Comparison of ENCODE assay signal across 14 cellular contexts in genomic region chr11:77130763-77131513, GRCh38. TPM values are rescaled to one million over a fixed set of nuclear protein-coding genes. Genes with fewer than 3 reads are reported as not detected.
A peak's percentile ranks its signal among the peaks of the same experiment; 100 is the strongest.
DNase-seq lines count a peak whose midpoint lies in the region; FAIRE-seq and TF ChIP-seq lines count a peak whose summit lies in the region.
"Had no signal": no experiment of that assay in that cellular context is flagged by ENCODE, and none has a peak within 500 bp of the region (broad histone marks: within the 10 kb centered on the region; RNA-seq: fewer than 3 reads in every experiment).

No MANE protein-coding gene starts in this region.

- peaks cover 5% of the 10 kb centered on the region for H3F3A ChIP-seq in neural progenitor cell (ENCODE audit: low read depth)

- peaks cover 7% of the 10 kb centered on the region for H3K27me3 Mint-ChIP-seq in neural progenitor cell (ENCODE audit: insufficient read depth, low read depth)
- H3K27me3 Mint-ChIP-seq: central memory CD8-positive, alpha-beta T cell had no signal

- H3K4me3 Mint-ChIP-seq in neural progenitor cell = no peak overlapping the region
- H3K4me3 Mint-ChIP-seq: activated T-helper 1 cell treated with anti-CD3 and anti-CD28 coated beads, Interleukin-12 subunit alpha, Interleukin-12 subunit beta, Interleukin-2, Interleukin-4 antibody, amounts not matched to agents 30 ng/mL and 10 ng/mL and 1 ng/mL, durations not matched to agents 14 hours and 24 hours and 36 hours; central memory CD8-positive, alpha-beta T cell; T-cell had no signal

- peaks cover 9% of the 10 kb centered on the region for H3K4me1 ChIP-seq in neural progenitor cell

- no peak overlapping the region for H3K9ac ChIP-seq in neural progenitor cell

- no peaks in the 10 kb centered on the region for H3K9me3 ChIP-seq in neural progenitor cell (ENCODE audit: low read depth)
- H3K9me3 ChIP-seq: neutrophil had no signal

- no peak overlapping the region for H2AFZ ChIP-seq in neural progenitor cell (replicated peaks)

- DNase-seq in Ammon's horn (ENCODE audit: low spot score) = peak; percentile 61
- peak; percentile 24 for DNase-seq in RCC 7860 (ENCODE audit: low spot score)
- DNase-seq in fibroblast of the aortic adventitia (ENCODE audit: low read depth) = peak; percentile 72
- peak; percentile 12 for DNase-seq in neural progenitor cell (ENCODE audit: low spot score)
- no peak for DNase-seq in occipital lobe (lab: John Stamatoyannopoulos, UW)
- no peak for DNase-seq in SIG-M5 treated with dmso at 0.1 percent for 504 hours (lab: John Stamatoyannopoulos, UW; ENCODE audit: unreplicated experiment)
- DNase-seq in MV-4-11 (lab: John Stamatoyannopoulos, UW) = no peak
- DNase-seq in activated CD4-positive, alpha-beta T cell treated with anti-CD3 and anti-CD28 coated beads for 4 hours = no peak
- DNase-seq: left colon; stimulated activated CD4-positive, alpha-beta T cell treated with anti-CD3 and anti-CD28 coated beads, Interleukin-15, amount 100 ng/mL, for 24 hours; T-cell had no signal

- H3K36me3 Mint-ChIP-seq in neural progenitor cell = no peaks in the 10 kb centered on the region
- H3K36me3 Mint-ChIP-seq: T-cell had no signal

- H3K27ac Mint-ChIP-seq in neural progenitor cell = peak overlapping the region; percentile 34
- H3K27ac Mint-ChIP-seq: activated T-helper 1 cell treated with anti-CD3 and anti-CD28 coated beads, Interleukin-12 subunit alpha, Interleukin-12 subunit beta, Interleukin-2, Interleukin-4 antibody, amounts not matched to agents 30 ng/mL and 10 ng/mL and 1 ng/mL, durations not matched to agents 14 hours and 24 hours and 36 hours; T-cell had no signal

- H3K4me3 ChIP-seq in fibroblast of the aortic adventitia (ENCODE audit: low read depth, low read length) (no peak overlapping the region), neural progenitor cell (no peak overlapping the region)

- no peak overlapping the region for H3K27ac ChIP-seq in neural progenitor cell
- H3K27ac ChIP-seq: neutrophil had no signal

- FAIRE-seq in RCC 7860 (lab: Jason Lieb, UNC) = no peak

- no peak for TF ChIP-seq CTCF in fibroblast of the aortic adventitia (IDR thresholded peaks at IDR 0.05; ENCODE audit: insufficient read depth, low read length)
- no peak for TF ChIP-seq CTCF in neural progenitor cell (IDR thresholded peaks at IDR 0.05)

- H3K27me3 ChIP-seq in neural progenitor cell = no peaks in the 10 kb centered on the region

- peaks cover 31% of the 10 kb centered on the region for H3K4me1 Mint-ChIP-seq in neural progenitor cell

- H3K36me3 ChIP-seq in neural progenitor cell = no peaks in the 10 kb centered on the region
- H3K36me3 ChIP-seq: neutrophil had no signal

- H3K4me2 ChIP-seq in neural progenitor cell = no peak overlapping the region

- H4K20me1 ChIP-seq in neural progenitor cell (ENCODE audit: low read depth) = no peaks in the 10 kb centered on the region

- no peaks in the 10 kb centered on the region for H3K9me3 Mint-ChIP-seq in neural progenitor cell
- H3K9me3 Mint-ChIP-seq: activated T-helper 1 cell treated with anti-CD3 and anti-CD28 coated beads, Interleukin-12 subunit alpha, Interleukin-12 subunit beta, Interleukin-2, Interleukin-4 antibody, amounts not matched to agents 30 ng/mL and 10 ng/mL and 1 ng/mL, durations not matched to agents 14 hours and 24 hours and 36 hours; central memory CD8-positive, alpha-beta T cell; T-cell had no signal

- H3K79me2 ChIP-seq in neural progenitor cell (ENCODE audit: low read depth) = no peaks in the 10 kb centered on the region

RNA-seq across cellular contexts. Expression of gene MYO7A, which starts 2.9 kb away (rescaled TPM):
- total RNA-seq in fibroblast of the aortic adventitia (ENCODE audit: low replicate concordance) (0.33 and 0.45 TPM in 2 replicates), neural progenitor cell (ENCODE audit: low replicate concordance) (0.97 and 2.7 TPM in 2 replicates), occipital lobe (0.47 TPM)

RNA-seq across cellular contexts. Expression of gene OMP, which starts 28.3 kb away (rescaled TPM):
- total RNA-seq in fibroblast of the aortic adventitia (ENCODE audit: low replicate concordance) = 1.1 TPM in 1 of 2 replicates, not detected in the other
- not detected in 2 replicates for total RNA-seq in neural progenitor cell (ENCODE audit: low replicate concordance)
- total RNA-seq in occipital lobe = not detected
- total RNA-seq: activated T-helper 1 cell treated with anti-CD3 and anti-CD28 coated beads, Interleukin-12 subunit alpha, Interleukin-12 subunit beta, Interleukin-2, Interleukin-4 antibody, amounts not matched to agents 30 ng/mL and 10 ng/mL and 1 ng/mL, durations not matched to agents 14 hours and 24 hours and 36 hours had no signal

Comparison
In these comparisons a context has a peak if more than half of its experiments do, and no peak if none do; other contexts are left out.
1. DNase-seq: peak in Ammon's horn (single experiment), RCC 7860 (single experiment), fibroblast of the aortic adventitia (single experiment) and neural progenitor cell (single experiment); none in occipital lobe (single experiment), SIG-M5 treated with dmso at 0.1 percent for 504 hours (single experiment), MV-4-11 (single experiment) and activated CD4-positive, alpha-beta T cell treated with anti-CD3 and anti-CD28 coated beads for 4 hours (0 of 2).